Comparison of ENCODE assay signal across 20 cellular contexts in genomic region chrX:19569930-19570329, GRCh38. TPM values are rescaled to one million over a fixed set of nuclear protein-coding genes. Genes with fewer than 3 reads are reported as not detected.
A peak's percentile ranks its signal among the peaks of the same experiment; 100 is the strongest.
DNase-seq lines count a peak whose midpoint lies in the region; ATAC-seq and TF ChIP-seq lines count a peak whose summit lies in the region.
"Had no signal": no experiment of that assay in that cellular context is flagged by ENCODE, and none has a peak within 500 bp of the region (broad histone marks: within the 10 kb centered on the region; RNA-seq: fewer than 3 reads in every experiment).

No MANE protein-coding gene starts in this region.

- no peaks in the 10 kb centered on the region for H3K27me3 ChIP-seq in CD8-positive, alpha-beta T cell (ENCODE audit: insufficient read depth, low read length)
- H3K27me3 ChIP-seq: ascending aorta, esophagus squamous epithelium, uterus had no signal

- peak overlapping the region; percentile 48 to 53 for H3K4me3 Mint-ChIP-seq in activated T-cell treated with anti-CD3 and anti-CD28 coated beads, Interleukin-2, amount 50 U/mL, for 72 hours
- H3K4me3 Mint-ChIP-seq in CD8-positive, alpha-beta T cell: no peak overlapping the region
- H3K4me3 Mint-ChIP-seq in activated naive CD8-positive, alpha-beta T cell: no peak overlapping the region
- peak overlapping the region; percentile 44 for H3K4me3 Mint-ChIP-seq in natural killer cell treated with Interleukin-12 subunit alpha and Interleukin-12 subunit beta and Interleukin-15 and Interleukin-18, amount 100 ng/mL, for 72 hours
- H3K4me3 Mint-ChIP-seq: activated B cell treated with CpG ODN at 0.5 μM for 24 hours, neural crest cell had no signal

- peaks cover 14 to 23% of the 10 kb centered on the region in 2 donors for H3K36me3 Mint-ChIP-seq in activated T-cell treated with anti-CD3 and anti-CD28 coated beads, Interleukin-2, amount 50 U/mL, for 72 hours (ENCODE audit: insufficient read depth in 2 of 2)
- H3K36me3 Mint-ChIP-seq in CD8-positive, alpha-beta T cell: peaks cover 58% of the 10 kb centered on the region
- peaks cover 4% of the 10 kb centered on the region for H3K36me3 Mint-ChIP-seq in activated naive CD8-positive, alpha-beta T cell
- H3K36me3 Mint-ChIP-seq in natural killer cell treated with Interleukin-12 subunit alpha and Interleukin-12 subunit beta and Interleukin-15 and Interleukin-18, amount 100 ng/mL, for 72 hours: peaks cover 4% of the 10 kb centered on the region

- no peaks in the 10 kb centered on the region for H3K4me1 ChIP-seq in CD8-positive, alpha-beta T cell (ENCODE audit: insufficient read depth, low read length)
- H3K4me1 ChIP-seq: ascending aorta, esophagus squamous epithelium, uterus had no signal

- H3K9me3 ChIP-seq in CD8-positive, alpha-beta T cell (ENCODE audit: low read length): no peaks in the 10 kb centered on the region
- H3K9me3 ChIP-seq: ascending aorta, esophagus squamous epithelium, uterus had no signal

- ATAC-seq in activated T-cell treated with anti-CD3 and anti-CD28 coated beads, Interleukin-2, amount 50 U/mL, for 72 hours (replicated peaks in 1 of 2): no peak
- ATAC-seq in CD8-positive, alpha-beta T cell: no peak
- no peak for ATAC-seq in natural killer cell treated with Interleukin-12 subunit alpha and Interleukin-12 subunit beta and Interleukin-15 and Interleukin-18, amount 100 ng/mL, for 72 hours
- ATAC-seq in HG03442 (IDR thresholded peaks at IDR 0.05; ENCODE audit: unreplicated experiment) (no peak), GM19023 (IDR thresholded peaks at IDR 0.05; ENCODE audit: unreplicated experiment) (no peak)
- ATAC-seq: SK-N-SH treated with all-trans-retinoic acid at 6 μM for 48 hours had no signal

- no peak overlapping the region for H3K27ac ChIP-seq in CD8-positive, alpha-beta T cell (ENCODE audit: low read depth, low read length)
- H3K27ac ChIP-seq: ascending aorta, esophagus squamous epithelium, uterus had no signal

- peak overlapping the region; percentile 16 for H3K27ac Mint-ChIP-seq in activated T-cell treated with anti-CD3 and anti-CD28 coated beads, Interleukin-2, amount 50 U/mL, for 72 hours
- H3K27ac Mint-ChIP-seq in CD8-positive, alpha-beta T cell: peak overlapping the region; percentile 67
- H3K27ac Mint-ChIP-seq in activated naive CD8-positive, alpha-beta T cell: peak overlapping the region; percentile 68
- H3K27ac Mint-ChIP-seq in natural killer cell treated with Interleukin-12 subunit alpha and Interleukin-12 subunit beta and Interleukin-15 and Interleukin-18, amount 100 ng/mL, for 72 hours: peak overlapping the region; percentile 30 to 63
- H3K27ac Mint-ChIP-seq: activated B cell treated with CpG ODN at 0.5 μM for 24 hours had no signal

- intact Hi-C loops in CD8-positive, alpha-beta T cell (cut with DNase I, micrococcal nuclease): no loop called here

- peaks cover 5% of the 10 kb centered on the region for H3K36me3 ChIP-seq in CD8-positive, alpha-beta T cell (ENCODE audit: insufficient read depth, low read length)
- H3K36me3 ChIP-seq: ascending aorta, esophagus squamous epithelium, uterus had no signal

- no peaks in the 10 kb centered on the region for H3K27me3 Mint-ChIP-seq in activated T-cell treated with anti-CD3 and anti-CD28 coated beads, Interleukin-2, amount 50 U/mL, for 72 hours (ENCODE audit: low read depth)
- no peaks in the 10 kb centered on the region for H3K27me3 Mint-ChIP-seq in CD8-positive, alpha-beta T cell (ENCODE audit: low read depth)
- no peaks in the 10 kb centered on the region for H3K27me3 Mint-ChIP-seq in activated naive CD8-positive, alpha-beta T cell
- no peaks in the 10 kb centered on the region for H3K27me3 Mint-ChIP-seq in natural killer cell treated with Interleukin-12 subunit alpha and Interleukin-12 subunit beta and Interleukin-15 and Interleukin-18, amount 100 ng/mL, for 72 hours
- H3K27me3 Mint-ChIP-seq: activated B cell treated with CpG ODN at 0.5 μM for 24 hours had no signal

- H3K9me3 Mint-ChIP-seq in activated T-cell treated with anti-CD3 and anti-CD28 coated beads, Interleukin-2, amount 50 U/mL, for 72 hours: no peaks in the 10 kb centered on the region
- no peaks in the 10 kb centered on the region for H3K9me3 Mint-ChIP-seq in CD8-positive, alpha-beta T cell
- no peaks in the 10 kb centered on the region for H3K9me3 Mint-ChIP-seq in activated naive CD8-positive, alpha-beta T cell (ENCODE audit: low read depth)
- no peaks in the 10 kb centered on the region for H3K9me3 Mint-ChIP-seq in natural killer cell treated with Interleukin-12 subunit alpha and Interleukin-12 subunit beta and Interleukin-15 and Interleukin-18, amount 100 ng/mL, for 72 hours
- H3K9me3 Mint-ChIP-seq: activated B cell treated with CpG ODN at 0.5 μM for 24 hours had no signal

- CTCF ChIA-PET in CD8-positive, alpha-beta T cell (lab: Charles Lee): no interaction called here

- POLR2A ChIA-PET in CD8-positive, alpha-beta T cell (lab: Charles Lee): no interaction called here

- no peak for DNase-seq in activated T-cell treated with anti-CD3 and anti-CD28 coated beads, Interleukin-2, amount 50 U/mL, for 72 hours
- DNase-seq in activated T-cell treated with anti-CD3 and anti-CD28 coated beads for 4 hours (no peak), HT-29 (ENCODE audit: low spot score) (no peak)
- DNase-seq in CD8-positive, alpha-beta T cell: no peak
- DNase-seq in natural killer cell treated with Interleukin-12 subunit alpha and Interleukin-12 subunit beta and Interleukin-15 and Interleukin-18, amount 100 ng/mL, for 72 hours (ENCODE audit: low spot score): no peak
- DNase-seq: activated B cell treated with CpG ODN at 0.5 μM for 24 hours; activated gamma-delta T cell; effector CD8-positive, alpha-beta T cell; esophagus squamous epithelium; kidney glomerular epithelial cell; NCI-H1417 treated with DMSO at 0.1 percent for 48 hours; NCI-H524; uterus had no signal

- TF ChIP-seq CTCF in CD8-positive, alpha-beta T cell (IDR thresholded peaks at IDR 0.05): no peak

- H3K4me3 ChIP-seq in CD8-positive, alpha-beta T cell (ENCODE audit: low read depth, low read length): no peak overlapping the region
- H3K4me3 ChIP-seq: ascending aorta, esophagus squamous epithelium, uterus had no signal

- peaks cover 56% of the 10 kb centered on the region for H3K4me1 Mint-ChIP-seq in activated T-cell treated with anti-CD3 and anti-CD28 coated beads, Interleukin-2, amount 50 U/mL, for 72 hours (ENCODE audit: low read depth)
- peaks cover 14% of the 10 kb centered on the region for H3K4me1 Mint-ChIP-seq in CD8-positive, alpha-beta T cell (ENCODE audit: low read depth)
- peaks cover 23% of the 10 kb centered on the region for H3K4me1 Mint-ChIP-seq in activated naive CD8-positive, alpha-beta T cell (ENCODE audit: low read depth)
- H3K4me1 Mint-ChIP-seq in natural killer cell treated with Interleukin-12 subunit alpha and Interleukin-12 subunit beta and Interleukin-15 and Interleukin-18, amount 100 ng/mL, for 72 hours (ENCODE audit: low read depth in 2 of 2): peaks cover 23 to 31% of the 10 kb centered on the region in 2 donors

RNA-seq across cellular contexts. Expression of gene MAP3K15, which starts 54.6 kb away (rescaled TPM):
- total RNA-seq in activated T-cell treated with anti-CD3 and anti-CD28 coated beads, Interleukin-2, amount 50 U/mL, for 72 hours: under 1 TPM; 0.70 to 0.83 TPM
- total RNA-seq in CD8-positive, alpha-beta T cell: under 1 TPM in 1 of 2 experiments, not detected in 1; 0.14 TPM
- under 1 TPM in 1 of 2 donors, not detected in 1; 0.17 TPM for total RNA-seq in natural killer cell treated with Interleukin-12 subunit alpha and Interleukin-12 subunit beta and Interleukin-15 and Interleukin-18, amount 100 ng/mL, for 72 hours
- 0.26 TPM in 1 of 2 replicates, not detected in the other for total RNA-seq in HT-29 (2014; rRNA removed; shearing (Covaris generic))
- total RNA-seq: esophagus squamous epithelium, RPMI7951 had no signal

Comparison
In these comparisons a context has a peak if more than half of its experiments do, and no peak if none do; other contexts are left out.
1. H3K27ac Mint-ChIP-seq: peak in every context shown above with its lines; median percentile 68 in activated naive CD8-positive, alpha-beta T cell; 67 in CD8-positive, alpha-beta T cell; 46 in natural killer cell treated with Interleukin-12 subunit alpha and Interleukin-12 subunit beta and Interleukin-15 and Interleukin-18, amount 100 ng/mL, for 72 hours; 16 in activated T-cell treated with anti-CD3 and anti-CD28 coated beads, Interleukin-2, amount 50 U/mL, for 72 hours.
2. H3K4me3 Mint-ChIP-seq: peak in activated T-cell treated with anti-CD3 and anti-CD28 coated beads, Interleukin-2, amount 50 U/mL, for 72 hours (2 of 2) and natural killer cell treated with Interleukin-12 subunit alpha and Interleukin-12 subunit beta and Interleukin-15 and Interleukin-18, amount 100 ng/mL, for 72 hours (single experiment); none in CD8-positive, alpha-beta T cell (single experiment) and activated naive CD8-positive, alpha-beta T cell (single experiment).